Comparison of ENCODE assay signal across 9 cellular contexts in the genomic region with DNA sequence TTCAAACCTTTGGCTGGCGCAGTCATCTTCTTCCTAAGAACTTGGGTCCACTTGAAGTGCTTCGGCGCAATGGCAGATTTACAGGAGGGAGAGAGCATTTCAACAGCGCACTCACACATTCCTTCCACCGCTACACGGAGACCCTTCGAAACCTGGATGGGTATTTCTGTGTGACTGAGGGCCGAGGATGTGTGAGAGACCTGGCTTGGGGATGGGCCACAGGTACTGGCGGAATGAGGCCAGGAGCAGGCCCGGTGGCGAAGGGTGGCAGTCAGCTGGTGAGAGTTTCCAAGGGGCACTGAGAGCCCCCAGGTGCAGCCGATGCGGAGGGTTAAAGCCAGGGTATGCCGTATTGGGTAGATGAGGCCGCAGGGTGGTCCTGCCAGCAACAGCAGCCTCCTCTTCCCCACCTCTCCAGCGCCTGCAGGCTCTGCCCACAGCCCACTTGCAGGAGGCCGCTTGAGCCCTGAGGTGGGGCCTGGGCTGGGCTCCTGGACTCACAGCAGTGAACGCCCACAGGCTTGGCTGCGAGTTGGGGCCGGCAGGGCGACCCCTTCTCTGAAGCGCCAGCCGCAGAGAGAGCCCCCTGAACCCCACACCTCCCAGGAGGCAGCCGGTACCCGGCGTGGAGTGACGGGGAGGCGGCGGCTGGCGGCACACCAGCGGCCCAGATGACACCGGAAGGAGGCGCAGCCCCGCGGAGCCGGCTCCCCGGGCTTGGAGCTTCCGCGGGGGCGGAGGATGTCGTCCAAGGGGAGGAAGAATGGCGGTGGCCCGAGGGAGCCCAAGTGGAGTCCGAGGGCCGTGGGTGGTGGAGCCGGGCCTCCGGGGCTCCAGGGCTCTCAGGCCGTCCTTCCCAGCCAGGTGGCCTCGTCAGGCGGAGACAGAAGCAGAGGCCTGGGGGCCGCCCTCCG.
DNase-seq lines count a peak whose midpoint lies in the region; ATAC-seq and TF ChIP-seq lines count a peak whose summit lies in the region.
"Had no signal": no experiment of that assay in that cellular context is flagged by ENCODE, and none has a peak within 500 bp of the region (broad histone marks: within the 10 kb centered on the region; RNA-seq: fewer than 3 reads in every experiment).

No MANE protein-coding gene starts in this region.

- no peak for TF ChIP-seq EP300 in stomach (IDR thresholded peaks at IDR 0.05)

- intact Hi-C loops in stomach (cut with DNase I; ENCODE audit: low total_unique reads): no loop called here

- no peaks in the 10 kb centered on the region for H3K9me2 ChIP-seq in GM23248 (ENCODE audit: insufficient read depth)

- no peaks in the 10 kb centered on the region for H3K27me3 Mint-ChIP-seq in activated naive CD8-positive, alpha-beta T cell treated with anti-CD3 and anti-CD28 coated beads, Interleukin-2, amount 50 U/mL, for 24 hours
- H3K27me3 Mint-ChIP-seq in activated CD4-positive, alpha-beta T cell treated with anti-CD3 and anti-CD28 coated beads, Interleukin-2, amount 10 ng/mL, durations not matched to agents 7 days and 5 days: no peaks in the 10 kb centered on the region

- no peaks in the 10 kb centered on the region for H3K36me3 Mint-ChIP-seq in activated naive CD8-positive, alpha-beta T cell treated with anti-CD3 and anti-CD28 coated beads, Interleukin-2, amount 50 U/mL, for 24 hours (ENCODE audit: low read depth)
- H3K36me3 Mint-ChIP-seq in activated CD4-positive, alpha-beta T cell treated with anti-CD3 and anti-CD28 coated beads, Interleukin-2, amount 10 ng/mL, durations not matched to agents 7 days and 5 days (ENCODE audit: low read depth): no peaks in the 10 kb centered on the region

- no peaks in the 10 kb centered on the region for H3K36me3 ChIP-seq in GM23248 (ENCODE audit: low read depth)
- no peaks in the 10 kb centered on the region for H3K36me3 ChIP-seq in iPS-18a (ENCODE audit: control insufficient read depth, low read depth, low read length)
- H3K36me3 ChIP-seq in stomach: no peaks in the 10 kb centered on the region

- in situ Hi-C loops in GM23248 (cut with MboI): no loop called here

- peak overlapping the region; percentile 72 for H3K4me2 ChIP-seq in GM23248 (ENCODE audit: unreplicated experiment)

- TF ChIP-seq POLR2A in stomach (IDR thresholded peaks at IDR 0.05): no peak

- H3F3A ChIP-seq in GM23248 (ENCODE audit: insufficient read depth): no peaks in the 10 kb centered on the region

- CTCF ChIA-PET in activated CD4-positive, alpha-beta T cell treated with anti-CD3 and anti-CD28 coated beads, Interleukin-2, amount 10 ng/mL, durations not matched to agents 7 days and 5 days (lab: Charles Lee): interaction anchor here (1.0 to 2.9 kb wide), 8 partner anchors 8 to 89 kb away, joined by 3 to 11 read pairs (median 4); no protein-coding TSS in a partner anchor

- H3K27me3 ChIP-seq in GM23248 (replicated peaks; ENCODE audit: insufficient read depth): no peaks in the 10 kb centered on the region; the same call in 1 of the 2 replicates
- H3K27me3 ChIP-seq in iPS-18a (ENCODE audit: control insufficient read depth, insufficient read depth, low read length): no peaks in the 10 kb centered on the region
- peaks cover 0 to 16% (median 8%) of the 10 kb centered on the region in 3 donors for H3K27me3 ChIP-seq in stomach

- peak overlapping the region; percentile 57 for H3K9ac ChIP-seq in GM23248
- H3K9ac ChIP-seq in iPS-18a (ENCODE audit: low read length): no peak overlapping the region

- no peak overlapping the region for H3K27ac Mint-ChIP-seq in activated naive CD8-positive, alpha-beta T cell treated with anti-CD3 and anti-CD28 coated beads, Interleukin-2, amount 50 U/mL, for 24 hours
- no peak overlapping the region for H3K27ac Mint-ChIP-seq in activated CD4-positive, alpha-beta T cell treated with anti-CD3 and anti-CD28 coated beads, Interleukin-2, amount 10 ng/mL, durations not matched to agents 7 days and 5 days
- H3K27ac Mint-ChIP-seq: T-helper 1 cell treated with Interleukin-12 subunit alpha and Interleukin-12 subunit beta and Interleukin-4 antibody, amounts not matched to agents 30 μg/mL and 1 μg/mL, for 36 hours had no signal

- WGBS in GM23248 (ENCODE audit: low coverage in 1 of 2, low lambda C conversion rate in 2 of 2, missing lambda C conversion rate in 2 of 2), 2 experiments: 42 to 47% methylated on average over 44 to 47 of the region's 52 CpGs
- 43 to 61% (median 47%) methylated on average over 30 to 52 of the region's 52 CpGs for WGBS in stomach, 5 donors

- no peak for TF ChIP-seq CTCF in stomach (IDR thresholded peaks at IDR 0.05)

- H3K4me1 ChIP-seq in GM23248 (ENCODE audit: insufficient read depth) (no peaks in the 10 kb centered on the region), iPS-18a (ENCODE audit: control insufficient read depth, low read depth, low read length) (peaks cover 3% of the 10 kb centered on the region), stomach (peaks cover 0 to 11% (median 8%) of the 10 kb centered on the region in 4 donors)

- H3K4me1 Mint-ChIP-seq in activated naive CD8-positive, alpha-beta T cell treated with anti-CD3 and anti-CD28 coated beads, Interleukin-2, amount 50 U/mL, for 24 hours: no peaks in the 10 kb centered on the region
- no peaks in the 10 kb centered on the region for H3K4me1 Mint-ChIP-seq in activated CD4-positive, alpha-beta T cell treated with anti-CD3 and anti-CD28 coated beads, Interleukin-2, amount 10 ng/mL, durations not matched to agents 7 days and 5 days

- peak overlapping the region; percentile 61 for H3K4me3 ChIP-seq in GM23248
- peak overlapping the region; percentile 26 for H3K4me3 ChIP-seq in iPS-18a (ENCODE audit: low read length)
- peak overlapping the region; percentile 33 to 46 (median 36) for H3K4me3 ChIP-seq in stomach
- H3K4me3 ChIP-seq: K562 had no signal

- ATAC-seq in activated naive CD8-positive, alpha-beta T cell treated with anti-CD3 and anti-CD28 coated beads, Interleukin-2, amount 50 U/mL, for 24 hours: no peak
- ATAC-seq in GM21390 (IDR thresholded peaks at IDR 0.05; ENCODE audit: unreplicated experiment): no peak

- H3K9me3 ChIP-seq in GM23248 (ENCODE audit: low read depth) (no peaks in the 10 kb centered on the region), iPS-18a (ENCODE audit: control insufficient read depth, low read depth, low read length) (no peaks in the 10 kb centered on the region), stomach (no peaks in the 10 kb centered on the region)

- H3K4me3 Mint-ChIP-seq in activated naive CD8-positive, alpha-beta T cell treated with anti-CD3 and anti-CD28 coated beads, Interleukin-2, amount 50 U/mL, for 24 hours: no peak overlapping the region
- H3K4me3 Mint-ChIP-seq in activated CD4-positive, alpha-beta T cell treated with anti-CD3 and anti-CD28 coated beads, Interleukin-2, amount 10 ng/mL, durations not matched to agents 7 days and 5 days: no peak overlapping the region
- H3K4me3 Mint-ChIP-seq: T-helper 1 cell treated with Interleukin-12 subunit alpha and Interleukin-12 subunit beta and Interleukin-4 antibody, amounts not matched to agents 30 μg/mL and 1 μg/mL, for 36 hours had no signal

- no peak overlapping the region for H3K27ac ChIP-seq in GM23248
- no peak overlapping the region for H3K27ac ChIP-seq in iPS-18a (ENCODE audit: low read length)
- peak overlapping the region in 1 of 5 donors; percentile 70 for H3K27ac ChIP-seq in stomach

- no peaks in the 10 kb centered on the region for H3K79me2 ChIP-seq in GM23248 (ENCODE audit: insufficient read depth)

- H3K9me3 Mint-ChIP-seq in activated naive CD8-positive, alpha-beta T cell treated with anti-CD3 and anti-CD28 coated beads, Interleukin-2, amount 50 U/mL, for 24 hours: no peaks in the 10 kb centered on the region
- no peaks in the 10 kb centered on the region for H3K9me3 Mint-ChIP-seq in activated CD4-positive, alpha-beta T cell treated with anti-CD3 and anti-CD28 coated beads, Interleukin-2, amount 10 ng/mL, durations not matched to agents 7 days and 5 days
- H3K9me3 Mint-ChIP-seq: T-helper 1 cell treated with Interleukin-12 subunit alpha and Interleukin-12 subunit beta and Interleukin-4 antibody, amounts not matched to agents 30 μg/mL and 1 μg/mL, for 36 hours had no signal

- H2AFZ ChIP-seq in GM23248: peak overlapping the region; percentile 59

- DNase-seq in GM23248: peak; percentile 65
- DNase-seq in activated naive CD8-positive, alpha-beta T cell treated with anti-CD3 and anti-CD28 coated beads, Interleukin-2, amount 50 U/mL, for 24 hours: peak; percentile 23
- DNase-seq in stomach: no peak
- DNase-seq in NCI-H1436 treated with DMSO at 0.1 percent for 48 hours (lab: John Stamatoyannopoulos, UW): no peak
- DNase-seq in activated CD4-positive, alpha-beta T cell treated with anti-CD3 and anti-CD28 coated beads, Interleukin-2, amount 10 ng/mL, durations not matched to agents 7 days and 5 days: no peak

- no peaks in the 10 kb centered on the region for H4K20me1 ChIP-seq in GM23248 (ENCODE audit: insufficient read depth)

- POLR2A ChIA-PET in activated CD4-positive, alpha-beta T cell treated with anti-CD3 and anti-CD28 coated beads, Interleukin-2, amount 10 ng/mL, durations not matched to agents 7 days and 5 days (lab: Charles Lee): no interaction called here

Comparison
In these comparisons a context has a peak if more than half of its experiments do, and no peak if none do; other contexts are left out.
1. DNase-seq: peak in GM23248 (single experiment) and activated naive CD8-positive, alpha-beta T cell treated with anti-CD3 and anti-CD28 coated beads, Interleukin-2, amount 50 U/mL, for 24 hours (single experiment); none in stomach (single experiment), NCI-H1436 treated with DMSO at 0.1 percent for 48 hours (single experiment) and activated CD4-positive, alpha-beta T cell treated with anti-CD3 and anti-CD28 coated beads, Interleukin-2, amount 10 ng/mL, durations not matched to agents 7 days and 5 days (single experiment).
2. Peak in every context shown above with its lines, with median percentiles within 50 percentile points of each other: H3K4me3 ChIP-seq.